1 cellular context compared by ENCODE assay signal in the genomic region with DNA sequence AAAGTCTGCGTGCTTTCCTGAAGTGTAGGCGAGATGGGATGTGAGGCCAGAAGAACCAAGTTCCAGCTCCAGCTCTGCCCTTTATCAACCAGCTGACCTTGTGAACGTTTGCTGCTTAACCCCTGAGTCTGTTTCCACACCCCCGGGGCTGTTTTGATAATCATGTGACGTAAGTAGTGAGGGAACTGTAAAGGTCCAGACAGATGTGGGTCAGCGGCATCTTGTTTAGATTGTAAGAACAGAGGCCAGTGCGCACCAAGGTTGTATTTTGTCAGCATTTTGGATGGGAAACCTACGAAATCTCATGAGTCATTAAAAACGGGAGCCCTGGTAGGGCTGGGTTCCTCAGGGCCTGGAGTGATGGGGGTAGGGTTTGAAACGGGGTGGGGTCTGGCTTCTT.
TF ChIP-seq lines count a peak whose summit lies in the region.

No MANE protein-coding gene starts in this region.

TF ChIP-seq in IMR-90, 13 proteins besides CTCF, POLR2A, EP300 and RAD21:
- TF ChIP-seq MAZ (IDR thresholded peaks at IDR 0.05; ENCODE audit: borderline replicate concordance, low read depth, low read length) (no peak), MXI1 (IDR thresholded peaks at IDR 0.05; ENCODE audit: borderline replicate concordance, low read depth, low read length) (no peak), MAFK (IDR thresholded peaks at IDR 0.05; ENCODE audit: low read depth, low read length) (no peak), CEBPB (IDR thresholded peaks at IDR 0.05; ENCODE audit: low read depth, low read length) (no peak), CHD1 (IDR thresholded peaks at IDR 0.05; ENCODE audit: low read depth, low read length) (no peak), NFE2L2 (IDR thresholded peaks at IDR 0.05; ENCODE audit: low read depth, low read length) (no peak), FOS (IDR thresholded peaks at IDR 0.05; ENCODE audit: low read depth, low read length) (no peak), BHLHE40 (IDR thresholded peaks at IDR 0.05; ENCODE audit: low read depth, low read length) (no peak), RFX5 (IDR thresholded peaks at IDR 0.05; ENCODE audit: low read depth, low read length) (no peak), RCOR1 (IDR thresholded peaks at IDR 0.05; ENCODE audit: insufficient replicate concordance, low read length) (no peak), SMC3 (IDR thresholded peaks at IDR 0.05; ENCODE audit: low read depth, low read length) (no peak)
- TF ChIP-seq, protein P1, sequence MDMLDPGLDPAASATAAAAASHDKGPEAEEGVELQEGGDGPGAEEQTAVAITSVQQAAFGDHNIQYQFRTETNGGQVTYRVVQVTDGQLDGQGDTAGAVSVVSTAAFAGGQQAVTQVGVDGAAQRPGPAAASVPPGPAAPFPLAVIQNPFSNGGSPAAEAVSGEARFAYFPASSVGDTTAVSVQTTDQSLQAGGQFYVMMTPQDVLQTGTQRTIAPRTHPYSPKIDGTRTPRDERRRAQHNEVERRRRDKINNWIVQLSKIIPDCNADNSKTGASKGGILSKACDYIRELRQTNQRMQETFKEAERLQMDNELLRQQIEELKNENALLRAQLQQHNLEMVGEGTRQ (IDR thresholded peaks at IDR 0.05; ENCODE audit: low read depth, low read length), result no peak
- TF ChIP-seq, protein P2, sequence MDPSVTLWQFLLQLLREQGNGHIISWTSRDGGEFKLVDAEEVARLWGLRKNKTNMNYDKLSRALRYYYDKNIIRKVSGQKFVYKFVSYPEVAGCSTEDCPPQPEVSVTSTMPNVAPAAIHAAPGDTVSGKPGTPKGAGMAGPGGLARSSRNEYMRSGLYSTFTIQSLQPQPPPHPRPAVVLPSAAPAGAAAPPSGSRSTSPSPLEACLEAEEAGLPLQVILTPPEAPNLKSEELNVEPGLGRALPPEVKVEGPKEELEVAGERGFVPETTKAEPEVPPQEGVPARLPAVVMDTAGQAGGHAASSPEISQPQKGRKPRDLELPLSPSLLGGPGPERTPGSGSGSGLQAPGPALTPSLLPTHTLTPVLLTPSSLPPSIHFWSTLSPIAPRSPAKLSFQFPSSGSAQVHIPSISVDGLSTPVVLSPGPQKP (IDR thresholded peaks at IDR 0.05; ENCODE audit: borderline replicate concordance, low read depth, low read length), result no peak
